Comparison of ENCODE assay signal across 17 cellular contexts in the genomic region with DNA sequence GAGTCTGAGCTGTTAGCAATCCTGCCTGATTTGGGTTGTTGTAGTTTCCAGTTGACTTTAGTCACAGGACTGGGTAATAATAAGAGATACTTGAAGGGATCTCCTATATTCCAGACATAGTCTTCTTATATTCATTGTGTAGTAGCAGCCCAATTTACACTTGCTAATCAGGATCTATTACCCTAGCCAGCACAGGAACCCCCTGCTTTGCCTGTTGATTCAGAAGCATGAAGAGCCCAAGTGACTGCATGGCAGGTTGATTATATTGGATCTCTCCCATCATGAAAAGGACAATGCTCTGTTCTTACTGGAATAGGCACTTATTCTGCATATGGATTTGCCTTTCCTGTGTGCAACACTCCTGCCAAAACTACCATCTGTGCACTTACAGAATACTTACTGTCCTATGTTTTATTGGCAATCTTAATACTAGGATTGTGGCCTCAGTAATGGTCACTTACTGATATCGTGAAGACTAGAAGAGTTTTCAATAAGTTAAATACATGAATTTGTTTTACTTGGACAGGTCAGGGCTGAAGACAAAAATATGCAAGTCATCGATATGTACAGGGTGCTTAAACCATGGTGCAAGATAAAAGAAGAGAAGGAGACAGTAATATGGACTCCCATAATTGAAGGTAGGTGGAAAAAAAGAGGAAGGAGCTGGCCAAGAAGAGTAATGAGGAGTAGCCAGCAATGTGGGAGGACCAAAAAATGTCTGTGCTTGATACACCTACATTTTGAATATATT.
"Had no signal": no experiment of that assay in that cellular context is flagged by ENCODE, and none has a peak within 500 bp of the region (broad histone marks: within the 10 kb centered on the region; RNA-seq: fewer than 3 reads in every experiment).

No MANE protein-coding gene starts in this region.

- H3K9me3 ChIP-seq: breast epithelium, MG63 had no signal

- H3K4me3 Mint-ChIP-seq: activated CD8-positive, alpha-beta T cell treated with anti-CD3 and anti-CD28 coated beads, Interleukin-2, amount 10 ng/mL, durations not matched to agents 7 days and 5 days; activated naive CD4-positive, alpha-beta T cell treated with anti-CD3 and anti-CD28 coated beads, Interleukin-2, amount 50 U/mL, for 24 hours; central memory CD8-positive, alpha-beta T cell; T-helper 1 cell treated with Interleukin-12 subunit alpha and Interleukin-12 subunit beta and Interleukin-4 antibody, amounts not matched to agents 30 μg/mL and 1 μg/mL, for 36 hours had no signal

- H3K27me3 ChIP-seq: breast epithelium had no signal

- DNase-seq: activated CD4-positive, alpha-beta T cell treated with anti-CD3 and anti-CD28 coated beads for 48 hours; activated CD4-positive, alpha-beta T cell treated with anti-CD3 and anti-CD28 coated beads, Interleukin-2, amount 50 U/mL, for 4 hours; activated CD4-positive, CD25-positive, alpha-beta regulatory T cell treated with anti-CD3 and anti-CD28 coated beads, Interleukin-2, amount 50 U/mL, for 72 hours; activated CD8-positive, alpha-beta memory T cell treated with anti-CD3 and anti-CD28 coated beads, Interleukin-2, amount 50 U/mL, for 48 hours; activated CD8-positive, alpha-beta T cell treated with anti-CD3 and anti-CD28 coated beads, Interleukin-2, amount 10 ng/mL, durations not matched to agents 7 days and 5 days; activated T-cell treated with anti-CD3 and anti-CD28 coated beads, Interleukin-2, amount 50 U/mL, for 1 hour; aorta; MG63; NCI-H1930; NCI-H82; PC-9; SHP77 treated with DMSO at 0.1 percent for 48 hours had no signal

- H3K4me3 ChIP-seq: breast epithelium, MG63, PC-9 had no signal

- H3K4me2 ChIP-seq: KMS-11, PC-9 had no signal

- H3K27ac Mint-ChIP-seq: activated CD8-positive, alpha-beta T cell treated with anti-CD3 and anti-CD28 coated beads, Interleukin-2, amount 10 ng/mL, durations not matched to agents 7 days and 5 days; activated naive CD4-positive, alpha-beta T cell treated with anti-CD3 and anti-CD28 coated beads, Interleukin-2, amount 50 U/mL, for 24 hours; T-helper 1 cell treated with Interleukin-12 subunit alpha and Interleukin-12 subunit beta and Interleukin-4 antibody, amounts not matched to agents 30 μg/mL and 1 μg/mL, for 36 hours had no signal

- H3K36me3 Mint-ChIP-seq: activated naive CD4-positive, alpha-beta T cell treated with anti-CD3 and anti-CD28 coated beads, Interleukin-2, amount 50 U/mL, for 24 hours had no signal

- H3K36me3 ChIP-seq: breast epithelium, MG63 had no signal

- H3K27ac ChIP-seq: breast epithelium, KMS-11, PC-9 had no signal

- ATAC-seq: activated CD8-positive, alpha-beta T cell treated with anti-CD3 and anti-CD28 coated beads, Interleukin-2, amount 10 ng/mL, durations not matched to agents 7 days and 5 days had no signal

- H3K9me3 Mint-ChIP-seq: activated naive CD4-positive, alpha-beta T cell treated with anti-CD3 and anti-CD28 coated beads, Interleukin-2, amount 50 U/mL, for 24 hours; central memory CD8-positive, alpha-beta T cell; T-helper 1 cell treated with Interleukin-12 subunit alpha and Interleukin-12 subunit beta and Interleukin-4 antibody, amounts not matched to agents 30 μg/mL and 1 μg/mL, for 36 hours had no signal

- H2AFZ ChIP-seq: PC-9 had no signal

- H3K4me1 Mint-ChIP-seq: activated naive CD4-positive, alpha-beta T cell treated with anti-CD3 and anti-CD28 coated beads, Interleukin-2, amount 50 U/mL, for 24 hours; central memory CD8-positive, alpha-beta T cell had no signal

- H3K4me1 ChIP-seq: breast epithelium had no signal
